Comparison of ENCODE assay signal across 2 cellular contexts in genomic region chr14:77286554-77286953, GRCh38.
TF ChIP-seq lines count a peak whose summit lies in the region.

No MANE protein-coding gene starts in this region.

TF ChIP-seq in K562, 482 proteins besides CTCF, POLR2A, EP300 and RAD21:
- TF ChIP-seq NR2C1 (IDR thresholded peaks at IDR 0.05): peak; percentile 82
- peak; percentile 66 for TF ChIP-seq NR2C1 (tag; IDR thresholded peaks at IDR 0.05)
- TF ChIP-seq NR2C2 (CRISPR knock-in tag; IDR thresholded peaks at IDR 0.05): no peak
- TF ChIP-seq NR2C2 (tag; IDR thresholded peaks at IDR 0.05): peak; percentile 18; the same call in 1 of the 2 replicates
- TF ChIP-seq KLF1 (tag; IDR thresholded peaks at IDR 0.05): no peak
- no peak for TF ChIP-seq PPARD (CRISPR knock-in tag; IDR thresholded peaks at IDR 0.05)
- TF ChIP-seq KLF10 (CRISPR knock-in tag; IDR thresholded peaks at IDR 0.05): no peak

TF ChIP-seq in GM23338, 12 proteins besides CTCF, POLR2A, EP300 and RAD21:
- TF ChIP-seq ZNF331 (CRISPR knock-in tag; IDR thresholded peaks at IDR 0.05; ENCODE audit: low read depth): no peak
- TF ChIP-seq CREB1 (CRISPR knock-in tag; IDR thresholded peaks at IDR 0.05; ENCODE audit: low read depth): no peak
- TF ChIP-seq STAT1 (IDR thresholded peaks at IDR 0.05; ENCODE audit: unreplicated experiment): no peak
- TF ChIP-seq JUNB (IDR thresholded peaks at IDR 0.05; ENCODE audit: unreplicated experiment): no peak
- TF ChIP-seq ZNF114 (CRISPR knock-in tag; IDR thresholded peaks at IDR 0.05): no peak
- no peak for TF ChIP-seq EZH2 (IDR thresholded peaks at IDR 0.05; ENCODE audit: low read depth, unreplicated experiment)
- TF ChIP-seq POLR2AphosphoS5 (IDR thresholded peaks at IDR 0.05; ENCODE audit: low read depth): no peak
- TF ChIP-seq EZH2phosphoT487 (IDR thresholded peaks at IDR 0.05; ENCODE audit: unreplicated experiment): no peak
- no peak for TF ChIP-seq ETS1 (IDR thresholded peaks at IDR 0.05)
- no peak for TF ChIP-seq REST (IDR thresholded peaks at IDR 0.05; ENCODE audit: unreplicated experiment)
- TF ChIP-seq NANOG (IDR thresholded peaks at IDR 0.05; ENCODE audit: borderline replicate concordance): no peak
- TF ChIP-seq ZNF462 (CRISPR knock-in tag; IDR thresholded peaks at IDR 0.05): no peak
